1 cellular context compared by ENCODE assay signal in the genomic region with DNA sequence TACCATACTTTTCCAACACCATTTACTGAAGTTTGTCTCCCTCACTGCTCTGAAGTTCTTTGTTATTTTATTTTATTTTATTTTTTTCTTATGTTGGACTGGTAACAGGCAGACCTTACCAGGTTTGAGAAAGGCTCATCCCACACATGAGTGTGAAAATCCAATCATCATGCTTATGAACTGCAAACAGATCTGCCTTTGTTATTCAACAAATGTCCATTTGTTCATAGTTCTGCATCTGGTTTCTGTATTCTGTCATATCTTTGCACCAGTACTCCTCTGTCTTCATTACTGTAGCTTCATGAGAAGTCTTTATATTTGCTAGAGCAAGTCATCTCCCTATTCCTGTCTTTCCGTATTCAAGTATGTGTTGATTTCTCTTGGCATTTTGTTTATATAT.
TF ChIP-seq lines count a peak whose summit lies in the region.

No MANE protein-coding gene starts in this region.

TF ChIP-seq in HepG2, 621 proteins besides CTCF, POLR2A, EP300 and RAD21:
- no peak for TF ChIP-seq HCFC1 (IDR thresholded peaks at IDR 0.05; ENCODE audit: low read depth, low read length)
- TF ChIP-seq AGO1 (IDR thresholded peaks at IDR 0.05; ENCODE audit: low read depth, low read length, poor library complexity, severe bottlenecking), result no peak
- TF ChIP-seq ZNF207 (IDR thresholded peaks at IDR 0.05; ENCODE audit: borderline replicate concordance), result no peak
